3 cellular contexts compared by ENCODE assay signal in genomic region chr2:183488421-183488820, GRCh38.
"Had no signal": no experiment of that assay in that cellular context is flagged by ENCODE, and none has a peak within 500 bp of the region (broad histone marks: within the 10 kb centered on the region; RNA-seq: fewer than 3 reads in every experiment).

No MANE protein-coding gene starts in this region.

- DNase-seq: GDM1, GF-D8 had no signal

- H3K4me3 ChIP-seq: GM12878 had no signal

- ATAC-seq: GM12878 had no signal
